17 cellular contexts compared by ENCODE assay signal in the genomic region with DNA sequence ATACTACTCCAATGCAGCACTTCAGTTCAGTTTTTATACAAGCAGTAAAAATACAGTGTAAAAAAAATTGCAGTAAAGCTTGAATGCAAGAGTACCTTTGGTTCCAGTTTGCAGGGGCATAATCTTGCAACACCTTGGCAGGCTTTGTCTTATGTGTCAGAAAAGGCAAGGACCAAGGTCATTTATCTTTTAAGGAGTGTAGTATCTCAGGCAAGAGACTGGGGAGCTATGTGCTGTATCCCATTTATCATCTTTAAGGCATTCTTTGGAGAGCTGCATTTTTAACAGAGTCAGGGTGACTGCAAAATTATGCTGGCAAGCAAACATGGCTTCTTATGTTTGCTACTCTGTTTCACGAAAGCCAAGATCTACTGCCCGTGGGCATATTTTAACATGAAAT. TPM values are rescaled to one million over a fixed set of nuclear protein-coding genes. Genes with fewer than 3 reads are reported as not detected.
DNase-seq lines count a peak whose midpoint lies in the region; ATAC-seq, FAIRE-seq and TF ChIP-seq lines count a peak whose summit lies in the region.
"Had no signal": no experiment of that assay in that cellular context is flagged by ENCODE, and none has a peak within 500 bp of the region (broad histone marks: within the 10 kb centered on the region; RNA-seq: fewer than 3 reads in every experiment).

No MANE protein-coding gene starts in this region.

- H3K27ac ChIP-seq in GM23338 (ENCODE audit: low read depth) (no peak overlapping the region), PC-3 (ENCODE audit: low read length) (no peak overlapping the region), K562 (ENCODE audit: extremely low read depth, low read depth, low read length) (no peak overlapping the region), right lobe of liver (no peak overlapping the region)
- no peak overlapping the region for H3K27ac ChIP-seq in CD8-positive, alpha-beta memory T cell (ENCODE audit: low read depth, low read length)
- H3K27ac ChIP-seq: C4-2B had no signal

- CTCF ChIA-PET in PC-3 (lab: Charles Lee) (interaction anchor here (0.5 kb wide), 1 partner anchor 66 kb away, joined by 3 read pairs; no protein-coding TSS in a partner anchor), K562 (lab: Yijun Ruan, JAX; ENCODE audit: low intra/inter-chr PET ratio) (no interaction called here)
- CTCF ChIA-PET in CD8-positive, alpha-beta memory T cell (lab: Charles Lee), result no interaction called here

- peaks cover 3% of the 10 kb centered on the region for H3K4me1 Mint-ChIP-seq in GM23338
- H3K4me1 Mint-ChIP-seq in type B pancreatic cell (ENCODE audit: unreplicated experiment), result no peaks in the 10 kb centered on the region
- no peaks in the 10 kb centered on the region for H3K4me1 Mint-ChIP-seq in CD8-positive, alpha-beta memory T cell

- TF ChIP-seq POLR2A in K562 (conservative IDR thresholded peaks at IDR 0.05) (no peak), right lobe of liver (IDR thresholded peaks at IDR 0.05) (no peak)

- no peak overlapping the region for H3K4me3 Mint-ChIP-seq in GM23338
- H3K4me3 Mint-ChIP-seq in type B pancreatic cell, result no peak overlapping the region
- H3K4me3 Mint-ChIP-seq in CD8-positive, alpha-beta memory T cell, result no peak overlapping the region
- H3K4me3 Mint-ChIP-seq: CD4-positive, alpha-beta T cell had no signal

- no TSS peak for BruUV-seq in PC-3 (replicated peaks; lab: Mats Ljungman, UMichigan)
- BruUV-seq in K562 (replicated peaks; lab: Mats Ljungman, UMichigan), result no TSS peak

- no peak overlapping the region for H3K4me2 ChIP-seq in GM23338
- H3K4me2 ChIP-seq in PC-3 (ENCODE audit: low read length), result no peak overlapping the region
- H3K4me2 ChIP-seq in K562 (ENCODE audit: insufficient read depth, low read length), result no peak overlapping the region

- H3F3A ChIP-seq in GM23338 (replicated peaks; ENCODE audit: low read depth) (no peaks in the 10 kb centered on the region), PC-3 (ENCODE audit: low read length, unreplicated experiment) (no peaks in the 10 kb centered on the region)

- no peaks in the 10 kb centered on the region for H3K36me3 Mint-ChIP-seq in GM23338 (ENCODE audit: low read depth)
- H3K36me3 Mint-ChIP-seq in type B pancreatic cell, result no peaks in the 10 kb centered on the region
- peaks cover 0 to 3% (median 0%) of the 10 kb centered on the region in 3 donors for H3K36me3 Mint-ChIP-seq in CD8-positive, alpha-beta memory T cell

- H3K9me1 ChIP-seq in K562 (ENCODE audit: control insufficient read depth, insufficient read depth, low read length), result no peaks in the 10 kb centered on the region

- no peaks in the 10 kb centered on the region for H3K9me2 ChIP-seq in GM23338 (ENCODE audit: insufficient read depth)
- H3K9me2 ChIP-seq in PC-3 (replicated peaks; ENCODE audit: low read length), result no peaks in the 10 kb centered on the region

- H3K9me3 ChIP-seq in PC-3 (ENCODE audit: low read length) (no peaks in the 10 kb centered on the region), K562 (replicated peaks; ENCODE audit: control insufficient read depth, insufficient read depth, low read depth, low read length) (no peaks in the 10 kb centered on the region), right lobe of liver (no peaks in the 10 kb centered on the region)
- H3K9me3 ChIP-seq in CD8-positive, alpha-beta memory T cell (ENCODE audit: low read length), result no peaks in the 10 kb centered on the region

- no peak for TF ChIP-seq CTCF in GM23338 (conservative IDR thresholded peaks at IDR 0.05; ENCODE audit: low read depth in 2 of 2)
- no peak for TF ChIP-seq CTCF in PC-3 (conservative IDR thresholded peaks at IDR 0.05; ENCODE audit: low read depth, low read length)
- no peak for TF ChIP-seq CTCF in K562 (IDR thresholded peaks at IDR 0.05 in 2 of 3, conservative IDR thresholded peaks at IDR 0.05 in 1 of 3; ENCODE audit: insufficient read depth in 2 of 3, low read depth in 1 of 3, low read length in 3 of 3)
- no peak for TF ChIP-seq CTCF in type B pancreatic cell (conservative IDR thresholded peaks at IDR 0.05)
- no peak for TF ChIP-seq CTCF in right lobe of liver (IDR thresholded peaks at IDR 0.05)

- no peaks in the 10 kb centered on the region for H3K9me3 Mint-ChIP-seq in GM23338
- H3K9me3 Mint-ChIP-seq in type B pancreatic cell, result no peaks in the 10 kb centered on the region
- H3K9me3 Mint-ChIP-seq in CD8-positive, alpha-beta memory T cell, result no peaks in the 10 kb centered on the region
- H3K9me3 Mint-ChIP-seq: CD4-positive, alpha-beta T cell had no signal

- H2AFZ ChIP-seq in GM23338 (0 out of 2 replicates have a peak overlapping the region, but pooled peaks have one; percentile 49), PC-3 (ENCODE audit: low read length) (0 out of 2 replicates have a peak overlapping the region, but pooled peaks have one; percentile 5), K562 (ENCODE audit: low read depth, low read length) (no peak overlapping the region)

- H3K27ac Mint-ChIP-seq in GM23338 (no peak overlapping the region), type B pancreatic cell (peak overlapping the region; percentile 48)
- H3K27ac Mint-ChIP-seq in CD8-positive, alpha-beta memory T cell, result no peak overlapping the region
- H3K27ac Mint-ChIP-seq: CD4-positive, alpha-beta T cell had no signal

- H3K4me1 ChIP-seq in GM23338 (ENCODE audit: insufficient read depth) (peaks cover 5% of the 10 kb centered on the region; the same call in 1 of the 2 replicates), PC-3 (ENCODE audit: insufficient read depth, low read length) (no peaks in the 10 kb centered on the region), K562 (replicated peaks in 1 of 2; ENCODE audit: control insufficient read depth in 2 of 2, insufficient read depth in 2 of 2, low read length in 2 of 2) (no peaks in the 10 kb centered on the region; a peak in 1 of 5 replicates), right lobe of liver (no peaks in the 10 kb centered on the region)
- H3K4me1 ChIP-seq in CD8-positive, alpha-beta memory T cell (ENCODE audit: insufficient read depth, low read length), result no peaks in the 10 kb centered on the region

- DNase-seq in GM23338 (ENCODE audit: low spot score) (no peak), PC-3 (no peak), K562 (ENCODE audit: extremely low read depth in 1 of 4, low spot score in 3 of 4) (no peak), type B pancreatic cell (ENCODE audit: extremely low spot score, unreplicated experiment) (no peak), right lobe of liver (no peak), middle frontal gyrus (ENCODE audit: extremely low spot score, low spot score) (no peak)
- no peak for DNase-seq in CD8-positive, alpha-beta memory T cell
- DNase-seq: AML-193; CD4-positive, alpha-beta T cell; DMS53; DND-41; EL; H7 had no signal

- FAIRE-seq in K562 (lab: Jason Lieb, UNC), result no peak
- FAIRE-seq: A204.1 had no signal

- H3K4me3 ChIP-seq in GM23338, result no peak overlapping the region
- no peak overlapping the region for H3K4me3 ChIP-seq in PC-3 (ENCODE audit: low read length)
- no peak overlapping the region for H3K4me3 ChIP-seq in K562
- no peak overlapping the region for H3K4me3 ChIP-seq in right lobe of liver
- H3K4me3 ChIP-seq in CD8-positive, alpha-beta memory T cell (ENCODE audit: low read length), result no peak overlapping the region
- H3K4me3 ChIP-seq: GM12878 had no signal

- TF ChIP-seq RAD21 in K562 (CRISPR knock-in tag; conservative IDR thresholded peaks at IDR 0.05 in 1 of 2, IDR thresholded peaks at IDR 0.05 in 1 of 2), result no peak

- POLR2A ChIA-PET in PC-3 (lab: Charles Lee; ENCODE audit: unreplicated experiment) (no interaction called here), K562 (lab: Yijun Ruan, JAX) (no interaction called here)
- POLR2A ChIA-PET in CD8-positive, alpha-beta memory T cell (lab: Charles Lee), result no interaction called here

- H4K20me1 ChIP-seq in GM23338 (replicated peaks; ENCODE audit: insufficient read depth) (no peaks in the 10 kb centered on the region), PC-3 (ENCODE audit: low read length) (no peaks in the 10 kb centered on the region), K562 (replicated peaks; ENCODE audit: control insufficient read depth, insufficient read depth, low read length) (no peaks in the 10 kb centered on the region)

- peaks cover 2% of the 10 kb centered on the region for H3K27me3 Mint-ChIP-seq in GM23338 (ENCODE audit: insufficient read depth, low read depth, poor library complexity)
- no peaks in the 10 kb centered on the region for H3K27me3 Mint-ChIP-seq in type B pancreatic cell
- peaks cover 2 to 3% of the 10 kb centered on the region in 2 donors for H3K27me3 Mint-ChIP-seq in CD8-positive, alpha-beta memory T cell
- H3K27me3 Mint-ChIP-seq: CD4-positive, alpha-beta T cell had no signal

- no peaks in the 10 kb centered on the region for H3K27me3 ChIP-seq in GM23338 (ENCODE audit: insufficient read depth)
- H3K27me3 ChIP-seq in PC-3 (ENCODE audit: low read length), result peaks cover 3% of the 10 kb centered on the region; the same call in 1 of the 2 replicates
- no peaks in the 10 kb centered on the region for H3K27me3 ChIP-seq in K562 (ENCODE audit: control insufficient read depth in 2 of 2, insufficient read depth in 2 of 2, low read length in 2 of 2)
- no peaks in the 10 kb centered on the region for H3K27me3 ChIP-seq in right lobe of liver
- H3K27me3 ChIP-seq in CD8-positive, alpha-beta memory T cell (ENCODE audit: insufficient read depth, low read length, poor library complexity, severe bottlenecking), result no peaks in the 10 kb centered on the region

- ATAC-seq in GM23338 (no peak), PC-3 (no peak; the same call in 1 of the 2 replicates), K562 (no peak), right lobe of liver (no peak)
- ATAC-seq: GM12878, HCT116 had no signal

- H3K36me3 ChIP-seq in GM23338 (ENCODE audit: insufficient read depth), result no peaks in the 10 kb centered on the region
- H3K36me3 ChIP-seq in PC-3 (ENCODE audit: low read depth, low read length), result no peaks in the 10 kb centered on the region
- no peaks in the 10 kb centered on the region for H3K36me3 ChIP-seq in K562 (ENCODE audit: control insufficient read depth, insufficient read depth, low read length)
- no peaks in the 10 kb centered on the region for H3K36me3 ChIP-seq in right lobe of liver
- no peaks in the 10 kb centered on the region for H3K36me3 ChIP-seq in CD8-positive, alpha-beta memory T cell (ENCODE audit: insufficient read depth, low read length)

- 0% methylated on average over 2 of the region's 2 CpGs for WGBS in K562 (ENCODE audit: insufficient coverage, low coverage, missing lambda C conversion rate)
- 56% methylated on average over 2 of the region's 2 CpGs for WGBS in right lobe of liver (ENCODE audit: insufficient coverage, low coverage, low lambda C conversion rate, missing lambda C conversion rate)

- TF ChIP-seq EP300 in K562 (IDR thresholded peaks at IDR 0.05; ENCODE audit: low read length), result no peak

- intact Hi-C loops in PC-3 (cut with micrococcal nuclease) (no loop called here), K562 (cut with micrococcal nuclease) (no loop called here), right lobe of liver (cut with DNase I) (no loop called here)

- H3K79me2 ChIP-seq in GM23338 (replicated peaks; ENCODE audit: insufficient read depth), result no peaks in the 10 kb centered on the region
- no peaks in the 10 kb centered on the region for H3K79me2 ChIP-seq in PC-3 (ENCODE audit: low read length)
- H3K79me2 ChIP-seq in K562 (ENCODE audit: control insufficient read depth, insufficient read depth, low read length), result no peaks in the 10 kb centered on the region

- in situ Hi-C loops in K562 (cut with MboI), result loop anchor here (25.0 kb wide), 1 partner anchor 1281 kb away; no protein-coding TSS in a partner anchor

- H3K9ac ChIP-seq in PC-3 (ENCODE audit: low read length), result no peak overlapping the region
- no peak overlapping the region for H3K9ac ChIP-seq in K562 (ENCODE audit: insufficient read depth in 1 of 2, low read depth in 2 of 2, low read length in 2 of 2)

RNA-seq across cellular contexts. Expression of a gene that starts 14.8 kb away (rescaled TPM):
- 106 and 110 TPM in 2 replicates for total RNA-seq in GM23338 (2014; rRNA removed; shearing (Covaris generic))
- polyA plus RNA-seq in GM23338 (2016; fragmentation: Nextera tagmentation; extraction: Ambion mirVana) (92.7 and 117 TPM in 2 replicates), K562 (2011; rRNA removed) (39.2 and 59.9 TPM in 2 replicates), K562 (2014; fragmentation: Illumina TruSeq; extraction: Trizol) (64.7 and 71.5 TPM in 2 replicates), K562 (2014; fragmentation: Nextera tagmentation; extraction: Ambion mirVana) (10 to 100 TPM; 49.6 to 72.4 TPM), K562 (2014; rRNA removed) (38.3 and 42.1 TPM in 2 replicates)
- total RNA-seq in PC-3 (2014; rRNA removed) (94.1 and 97.9 TPM in 2 replicates), K562 (2014; rRNA removed) (33.2 and 39.1 TPM in 2 replicates), K562 (2014; rRNA removed; fragmentation: Illumina TruSeq; extraction: Trizol) (80.0 and 91.7 TPM in 2 replicates), K562 (2015; rRNA removed; fragmentation: Illumina TruSeq; extraction: Trizol) (69.4 and 74.0 TPM in 2 replicates), K562 (2021) (55.7 and 56.0 TPM in 2 replicates), type B pancreatic cell (ENCODE audit: low replicate concordance) (18.8 and 58.8 TPM in 2 replicates), right lobe of liver (1 to 10 TPM in 2 of 6 experiments, under 1 TPM in 3, not detected in 1; 0.27 to 1.3 (median 0.86) TPM)
- total RNA-seq in K562 (2011; cell fraction: chromatin; rRNA removed; ENCODE audit: low replicate concordance), result 22.3 and 81.8 TPM in 2 replicates
- total RNA-seq in K562 (2011; cell fraction: nucleolus; rRNA removed), result 26.0 and 31.3 TPM in 2 replicates
- total RNA-seq in K562 (2011; cell fraction: nucleoplasm; rRNA removed), result 44.8 and 67.1 TPM in 2 replicates
- 2.8 and 6.6 TPM in 2 replicates for polyA plus RNA-seq in K562 (2011; cell fraction: cytosol; rRNA removed)
- 76.5 and 97.9 TPM in 2 replicates for polyA plus RNA-seq in K562 (2011; cell fraction: nucleus; rRNA removed)
- polyA plus RNA-seq in K562 (2012), result 33.9 and 38.8 TPM in 2 replicates
- polyA minus RNA-seq in K562 (2011; rRNA and poly(A)+ RNA removed), result 64.7 and 65.6 TPM in 2 replicates
- polyA minus RNA-seq in K562 (2011; cell fraction: cytosol; rRNA and poly(A)+ RNA removed), result 13.7 and 20.7 TPM in 2 replicates
- polyA minus RNA-seq in K562 (2011; cell fraction: nucleus; rRNA and poly(A)+ RNA removed), result 51.7 and 101 TPM in 2 replicates
- total RNA-seq in CD8-positive, alpha-beta memory T cell, result 10 to 100 TPM; 36.0 to 38.8 TPM
- polyA plus RNA-seq in CD8-positive, alpha-beta memory T cell, result 0.21 TPM
